Comparison of ENCODE assay signal across 8 cellular contexts in genomic region chr4:148007303-148007702, GRCh38.
DNase-seq lines count a peak whose midpoint lies in the region; ATAC-seq and TF ChIP-seq lines count a peak whose summit lies in the region.

No MANE protein-coding gene starts in this region.

- intact Hi-C loops in CD14-positive monocyte (cut with micrococcal nuclease) = no loop called here

- H3K4me1 Mint-ChIP-seq in CD14-positive monocyte = peaks cover 31% of the 10 kb centered on the region
- H3K4me1 Mint-ChIP-seq in nephron progenitor cell = peaks cover 22% of the 10 kb centered on the region

- no peaks in the 10 kb centered on the region for H3K36me3 Mint-ChIP-seq in CD14-positive monocyte
- H3K36me3 Mint-ChIP-seq in nephron progenitor cell (ENCODE audit: low read depth) = peaks cover 28% of the 10 kb centered on the region

- ATAC-seq in HG03565 (IDR thresholded peaks at IDR 0.05; ENCODE audit: unreplicated experiment) = no peak
- no peak for ATAC-seq in HG03432 (IDR thresholded peaks at IDR 0.05; ENCODE audit: unreplicated experiment)

- peak overlapping the region; percentile 75 to 90 (median 86) for H3K27ac Mint-ChIP-seq in CD14-positive monocyte
- peak overlapping the region; percentile 55 for H3K27ac Mint-ChIP-seq in nephron progenitor cell

- DNase-seq in CD14-positive monocyte (ENCODE audit: low spot score) (peak; percentile 53), M059J (ENCODE audit: low read depth) (peak; percentile 97), dermis microvascular lymphatic vessel endothelial cell (ENCODE audit: low read depth in 2 of 2) (peak; percentile 29 to 95), nephron progenitor cell (no peak), NCI-H1436 treated with DMSO at 0.1 percent for 48 hours (lab: John Stamatoyannopoulos, UW) (no peak)
- no peak for DNase-seq in activated effector memory CD4-positive, alpha-beta T cell treated with Interleukin-2 at 50 U/mL for 16 hours

- peaks cover 0 to 2% (median 0%) of the 10 kb centered on the region in 3 donors for H3K27me3 Mint-ChIP-seq in CD14-positive monocyte (ENCODE audit: low read depth in 3 of 3)
- H3K27me3 Mint-ChIP-seq in nephron progenitor cell (ENCODE audit: low read depth, poor library complexity) = no peaks in the 10 kb centered on the region

- H3K4me3 Mint-ChIP-seq in CD14-positive monocyte (peak overlapping the region in 1 of 2 donors; percentile 70), nephron progenitor cell (peak overlapping the region; percentile 26)

- TF ChIP-seq CTCF in CD14-positive monocyte (IDR thresholded peaks at IDR 0.05) (no peak), nephron progenitor cell (IDR thresholded peaks at IDR 0.05) (no peak)

- H3K9me3 Mint-ChIP-seq in CD14-positive monocyte = peaks cover 0 to 5% (median 2%) of the 10 kb centered on the region in 7 donors
- peaks cover 6% of the 10 kb centered on the region for H3K9me3 Mint-ChIP-seq in nephron progenitor cell

Comparison
In these comparisons a context has a peak if more than half of its experiments do, and no peak if none do; other contexts are left out.
1. DNase-seq: peak in CD14-positive monocyte (single experiment), M059J (single experiment) and dermis microvascular lymphatic vessel endothelial cell (2 of 2); none in nephron progenitor cell (single experiment), NCI-H1436 treated with DMSO at 0.1 percent for 48 hours (single experiment) and activated effector memory CD4-positive, alpha-beta T cell treated with Interleukin-2 at 50 U/mL for 16 hours (single experiment).